In the genomic region with DNA sequence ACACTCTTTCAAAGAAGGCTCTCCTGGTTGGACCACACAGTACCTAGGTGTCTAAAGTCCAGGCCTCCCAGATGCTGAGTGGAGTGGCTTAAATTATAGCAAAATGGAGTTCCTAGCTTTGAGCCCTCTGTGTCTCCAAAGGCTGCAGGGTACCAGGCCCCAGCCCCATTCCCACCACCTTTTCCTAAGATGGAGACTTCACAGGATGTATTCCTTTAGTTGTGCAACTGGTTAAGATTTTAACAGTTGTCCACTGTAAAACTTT, we compare ENCODE assay signal across 1 cellular context.
TF ChIP-seq lines count a peak whose summit lies in the region.

No MANE protein-coding gene starts in this region.

TF ChIP-seq in GM12878, 131 proteins besides CTCF, POLR2A, EP300 and RAD21 (continued from another document):
- TF ChIP-seq, protein P1, sequence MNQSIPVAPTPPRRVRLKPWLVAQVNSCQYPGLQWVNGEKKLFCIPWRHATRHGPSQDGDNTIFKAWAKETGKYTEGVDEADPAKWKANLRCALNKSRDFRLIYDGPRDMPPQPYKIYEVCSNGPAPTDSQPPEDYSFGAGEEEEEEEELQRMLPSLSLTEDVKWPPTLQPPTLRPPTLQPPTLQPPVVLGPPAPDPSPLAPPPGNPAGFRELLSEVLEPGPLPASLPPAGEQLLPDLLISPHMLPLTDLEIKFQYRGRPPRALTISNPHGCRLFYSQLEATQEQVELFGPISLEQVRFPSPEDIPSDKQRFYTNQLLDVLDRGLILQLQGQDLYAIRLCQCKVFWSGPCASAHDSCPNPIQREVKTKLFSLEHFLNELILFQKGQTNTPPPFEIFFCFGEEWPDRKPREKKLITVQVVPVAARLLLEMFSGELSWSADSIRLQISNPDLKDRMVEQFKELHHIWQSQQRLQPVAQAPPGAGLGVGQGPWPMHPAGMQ (IDR thresholded peaks at IDR 0.05; ENCODE audit: borderline replicate concordance), result no peak
- TF ChIP-seq CREB1 (IDR thresholded peaks at IDR 0.05; ENCODE audit: low read depth) (no peak), CREM (IDR thresholded peaks at IDR 0.05; ENCODE audit: low read depth) (no peak), NFXL1 (IDR thresholded peaks at IDR 0.05; ENCODE audit: borderline replicate concordance) (no peak), DPF2 (IDR thresholded peaks at IDR 0.05) (no peak), NBN (IDR thresholded peaks at IDR 0.05) (no peak), RELB (IDR thresholded peaks at IDR 0.05; ENCODE audit: low read depth) (no peak), RBBP5 (conservative IDR thresholded peaks at IDR 0.05) (no peak), EED (IDR thresholded peaks at IDR 0.05; ENCODE audit: low read depth) (no peak), RCOR1 (conservative IDR thresholded peaks at IDR 0.05; ENCODE audit: low read depth, low read length) (no peak), CHD4 (IDR thresholded peaks at IDR 0.05) (no peak), RELA (IDR thresholded peaks at IDR 0.05; ENCODE audit: borderline replicate concordance, partially characterized antibody) (no peak)
- TF ChIP-seq, protein P2, sequence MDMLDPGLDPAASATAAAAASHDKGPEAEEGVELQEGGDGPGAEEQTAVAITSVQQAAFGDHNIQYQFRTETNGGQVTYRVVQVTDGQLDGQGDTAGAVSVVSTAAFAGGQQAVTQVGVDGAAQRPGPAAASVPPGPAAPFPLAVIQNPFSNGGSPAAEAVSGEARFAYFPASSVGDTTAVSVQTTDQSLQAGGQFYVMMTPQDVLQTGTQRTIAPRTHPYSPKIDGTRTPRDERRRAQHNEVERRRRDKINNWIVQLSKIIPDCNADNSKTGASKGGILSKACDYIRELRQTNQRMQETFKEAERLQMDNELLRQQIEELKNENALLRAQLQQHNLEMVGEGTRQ (IDR thresholded peaks at IDR 0.05; ENCODE audit: borderline replicate concordance, low read depth, low read length), result no peak
TF ChIP-seq in GM12878: peak in this region for 0.
